In the genomic region with DNA sequence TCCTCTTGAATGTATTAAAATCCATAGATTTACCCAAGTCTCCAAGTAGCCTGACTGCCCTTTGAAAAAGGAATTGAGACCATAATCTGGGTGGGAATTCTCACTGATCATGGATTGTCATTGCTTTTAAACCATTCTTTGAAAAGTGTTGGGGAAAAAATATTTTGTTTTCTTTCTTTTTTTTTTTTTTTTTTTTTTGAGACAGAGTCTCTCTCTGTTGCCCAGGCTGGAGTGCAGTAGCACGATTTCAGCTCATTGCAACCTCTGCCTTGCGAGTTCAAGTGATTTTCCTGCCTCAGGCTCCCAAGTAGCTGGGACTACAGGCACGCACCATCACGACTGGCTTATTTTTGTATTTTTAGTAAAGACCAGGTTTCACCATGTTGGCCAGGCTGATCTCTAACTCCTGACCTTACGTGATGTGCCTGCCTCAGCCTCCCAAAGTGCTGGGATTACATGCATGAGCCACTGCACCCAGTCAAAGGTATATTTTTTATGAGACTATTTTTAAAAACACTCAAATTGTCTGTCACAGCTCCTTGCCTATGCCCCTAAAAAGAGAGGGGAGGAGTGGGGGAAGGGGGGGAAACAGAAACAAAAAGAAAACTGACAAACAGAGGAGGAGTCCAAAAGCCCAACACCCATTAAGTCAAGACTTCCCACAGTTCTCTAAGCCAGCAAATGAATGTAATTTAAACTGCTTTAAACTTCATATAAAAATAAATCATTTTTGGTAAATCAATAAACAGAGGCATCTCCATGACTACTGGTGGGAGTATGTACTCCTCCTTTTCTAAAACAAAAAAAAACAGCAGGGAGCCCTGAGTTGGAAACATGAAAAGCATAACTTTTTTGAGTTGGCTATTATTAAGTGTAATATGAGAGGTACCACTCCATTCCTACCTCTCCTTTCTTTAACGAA, we compare ENCODE assay signal across 12 cellular contexts.
A peak's percentile ranks its signal among the peaks of the same experiment; 100 is the strongest.
DNase-seq lines count a peak whose midpoint lies in the region; ATAC-seq, FAIRE-seq and TF ChIP-seq lines count a peak whose summit lies in the region.
"Had no signal": no experiment of that assay in that cellular context is flagged by ENCODE, and none has a peak within 500 bp of the region (broad histone marks: within the 10 kb centered on the region; RNA-seq: fewer than 3 reads in every experiment).

No MANE protein-coding gene starts in this region.

- FAIRE-seq in GM12878 (lab: Jason Lieb, UNC), result no peak
- FAIRE-seq: small intestine had no signal

- TF ChIP-seq EP300 in GM12878 (IDR thresholded peaks at IDR 0.05; ENCODE audit: borderline replicate concordance in 1 of 2, control insufficient read depth in 1 of 2, low read depth in 2 of 2, low read length in 2 of 2), result no peak
- no peak for TF ChIP-seq EP300 in esophagus muscularis mucosa (IDR thresholded peaks at IDR 0.05)

- no peak for TF ChIP-seq CTCF in GM12878 (IDR thresholded peaks at IDR 0.05 in 2 of 3, conservative IDR thresholded peaks at IDR 0.05 in 1 of 3; ENCODE audit: control insufficient read depth in 2 of 3, extremely low read depth in 1 of 3, insufficient read depth in 1 of 3, low read depth in 3 of 3, low read length in 3 of 3)
- no peak for TF ChIP-seq CTCF in smooth muscle cell (IDR thresholded peaks at IDR 0.05; ENCODE audit: borderline replicate concordance, insufficient read depth, poor library complexity, severe bottlenecking)
- no peak for TF ChIP-seq CTCF in left lung (IDR thresholded peaks at IDR 0.05)
- no peak for TF ChIP-seq CTCF in esophagus muscularis mucosa (IDR thresholded peaks at IDR 0.05)

- H3K27ac ChIP-seq in GM12878 (ENCODE audit: control insufficient read depth, insufficient read depth), result peak overlapping the region; percentile 93
- no peak overlapping the region for H3K27ac ChIP-seq in smooth muscle cell (ENCODE audit: low read depth)
- H3K27ac ChIP-seq in left lung, result no peak overlapping the region
- H3K27ac ChIP-seq in esophagus muscularis mucosa (replicated peaks in 1 of 4), result no peak overlapping the region

- H3K4me3 Mint-ChIP-seq in activated CD4-positive, alpha-beta T cell treated with anti-CD3 and anti-CD28 coated beads, Interleukin-2, amount 10 ng/mL, durations not matched to agents 24 days and 14 days, result peak overlapping the region; percentile 88

- H4K20me1 ChIP-seq in GM12878 (ENCODE audit: control insufficient read depth, insufficient read depth) (no peaks in the 10 kb centered on the region), smooth muscle cell (ENCODE audit: low read depth) (no peaks in the 10 kb centered on the region)

- SMC1A ChIA-PET in GM12878 (lab: Charles Lee; ENCODE audit: uncharacterized antibody, unreplicated experiment), result interaction anchor here (0.6 to 9.3 kb wide), 12 partner anchors 18 to 768 kb away, joined by 3 to 96 read pairs (median 6); a partner anchor contains a TSS

- no TSS peak for BruUV-seq in GM12878 (replicated peaks; lab: Mats Ljungman, UMichigan)

- H3K27me3 ChIP-seq in GM12878 (replicated peaks in 1 of 2; ENCODE audit: control insufficient read depth in 2 of 2, insufficient read depth in 2 of 2, low read length in 1 of 2) (no peaks in the 10 kb centered on the region), smooth muscle cell (ENCODE audit: low read depth) (no peaks in the 10 kb centered on the region), left lung (no peaks in the 10 kb centered on the region), esophagus muscularis mucosa (no peaks in the 10 kb centered on the region)

- peaks cover 34% of the 10 kb centered on the region for H3K79me2 ChIP-seq in GM12878 (ENCODE audit: control insufficient read depth, insufficient read depth, low read length)
- H3K79me2 ChIP-seq in smooth muscle cell (ENCODE audit: low read depth), result no peaks in the 10 kb centered on the region

- peak overlapping the region; percentile 74 for H3K9ac ChIP-seq in GM12878 (ENCODE audit: control insufficient read depth, insufficient read depth, low read length)
- no peak overlapping the region for H3K9ac ChIP-seq in smooth muscle cell (ENCODE audit: low read depth)

- no peak for ATAC-seq in GM12878
- ATAC-seq in left lung, result no peak

- POLR2A ChIA-PET in GM12878 (lab: Charles Lee), result interaction anchor here (0.6 to 2.7 kb wide), 6 partner anchors 11 to 765 kb away, joined by 3 to 19 read pairs (median 4); a partner anchor contains a TSS

- no peaks in the 10 kb centered on the region for H3K9me3 ChIP-seq in GM12878 (replicated peaks; ENCODE audit: control insufficient read depth, insufficient read depth, low read length)
- H3K9me3 ChIP-seq in smooth muscle cell (replicated peaks; ENCODE audit: low read depth), result no peaks in the 10 kb centered on the region
- H3K9me3 ChIP-seq in left lung, result no peaks in the 10 kb centered on the region
- H3K9me3 ChIP-seq in esophagus muscularis mucosa, result no peaks in the 10 kb centered on the region

- H3K36me3 Mint-ChIP-seq in activated CD4-positive, alpha-beta T cell treated with anti-CD3 and anti-CD28 coated beads, Interleukin-2, amount 10 ng/mL, durations not matched to agents 24 days and 14 days (ENCODE audit: low read depth), result peaks cover 3% of the 10 kb centered on the region
- H3K36me3 Mint-ChIP-seq: activated naive CD8-positive, alpha-beta T cell had no signal

- no peak for TF ChIP-seq RAD21 in GM12878 (IDR thresholded peaks at IDR 0.05; ENCODE audit: insufficient read depth, low read depth, low read length)

- peaks cover 8% of the 10 kb centered on the region for H3F3A ChIP-seq in smooth muscle cell (ENCODE audit: low read depth)

- H3K4me3 ChIP-seq in GM12878 (peak overlapping the region; percentile 72; the same call in 1 of the 2 replicates), smooth muscle cell (no peak overlapping the region), left lung (no peak overlapping the region), esophagus muscularis mucosa (no peak overlapping the region)

- H3K4me2 ChIP-seq in GM12878 (ENCODE audit: control insufficient read depth, insufficient read depth), result peak overlapping the region; percentile 94
- peak overlapping the region; percentile 83 for H3K4me2 ChIP-seq in smooth muscle cell

- no peaks in the 10 kb centered on the region for H3K27me3 Mint-ChIP-seq in activated CD4-positive, alpha-beta T cell treated with anti-CD3 and anti-CD28 coated beads, Interleukin-2, amount 10 ng/mL, durations not matched to agents 24 days and 14 days
- H3K27me3 Mint-ChIP-seq: activated naive CD8-positive, alpha-beta T cell had no signal

- no peaks in the 10 kb centered on the region for H3K9me3 Mint-ChIP-seq in activated CD4-positive, alpha-beta T cell treated with anti-CD3 and anti-CD28 coated beads, Interleukin-2, amount 10 ng/mL, durations not matched to agents 24 days and 14 days

- CTCF ChIA-PET in GM12878 (lab: Yijun Ruan, JAX), result interaction anchor here (0.6 to 4.2 kb wide), 16 partner anchors 11 to 768 kb away, joined by 3 to 46 read pairs (median 7); a partner anchor contains a TSS

- H3K4me1 ChIP-seq in GM12878 (ENCODE audit: control insufficient read depth, insufficient read depth, low read length) (peaks cover 16% of the 10 kb centered on the region), smooth muscle cell (ENCODE audit: low read depth) (peaks cover 3% of the 10 kb centered on the region), left lung (peaks cover 7 to 27% of the 10 kb centered on the region in 2 donors), esophagus muscularis mucosa (peaks cover 9 to 22% (median 21%) of the 10 kb centered on the region in 4 donors)

- H2AFZ ChIP-seq in GM12878 (ENCODE audit: control insufficient read depth, low read depth, low read length) (peak overlapping the region; percentile 39), smooth muscle cell (ENCODE audit: low read depth) (peak overlapping the region; percentile 99)

- H3K4me1 Mint-ChIP-seq in activated CD4-positive, alpha-beta T cell treated with anti-CD3 and anti-CD28 coated beads, Interleukin-2, amount 10 ng/mL, durations not matched to agents 24 days and 14 days, result peaks cover 38% of the 10 kb centered on the region

- H3K27ac Mint-ChIP-seq in activated CD4-positive, alpha-beta T cell treated with anti-CD3 and anti-CD28 coated beads, Interleukin-2, amount 10 ng/mL, durations not matched to agents 24 days and 14 days, result peak overlapping the region; percentile 84

- 52% methylated on average over 6 of the region's 6 CpGs for WGBS in GM12878 (ENCODE audit: insufficient coverage, insufficient replicate concordance, low lambda C conversion rate, missing lambda C conversion rate)
- WGBS in smooth muscle cell (ENCODE audit: low lambda C conversion rate), result 85% methylated on average over 6 of the region's 6 CpGs
- WGBS in esophagus muscularis mucosa, result 86% methylated on average over 6 of the region's 6 CpGs

- intact Hi-C loops in activated CD4-positive, alpha-beta T cell treated with anti-CD3 and anti-CD28 coated beads, Interleukin-2, amount 10 ng/mL, durations not matched to agents 24 days and 14 days (cut with micrococcal nuclease), result loop anchor here (1.0 kb wide), 1 partner anchor 30 kb away; no protein-coding TSS in a partner anchor
- intact Hi-C loops in GM12878 (cut with micrococcal nuclease; ENCODE audit: unreplicated experiment), result loop anchor here (2.0 kb wide), 2 partner anchors 29 to 521 kb away; no protein-coding TSS in a partner anchor
- intact Hi-C loops in left lung (cut with DNase I), result no loop called here
- intact Hi-C loops in esophagus muscularis mucosa (cut with DNase I), result loop anchor here (5.0 to 10.0 kb wide), 2 partner anchors 34 to 843 kb away; a partner anchor contains a TSS

- peak; percentile 71 for DNase-seq in activated CD4-positive, alpha-beta T cell treated with anti-CD3 and anti-CD28 coated beads, Interleukin-2, amount 10 ng/mL, durations not matched to agents 24 days and 14 days
- DNase-seq in activated CD4-positive, alpha-beta T cell treated with anti-CD3 and anti-CD28 coated beads, Interleukin-2, amount 50 U/mL, for 48 hours, result no peak
- DNase-seq in NAMALWA (ENCODE audit: low spot score) (peak; percentile 26), GM12878 (ENCODE audit: low read depth, low spot score) (no peak), smooth muscle cell (lab: John Stamatoyannopoulos, UW; ENCODE audit: unreplicated experiment) (no peak), left lung (no peak), H4 (ENCODE audit: low spot score) (no peak), esophagus muscularis mucosa (ENCODE audit: extremely low spot score) (no peak)
- DNase-seq: NCI-H2029, occipital lobe, small intestine had no signal

- no peak for TF ChIP-seq POLR2A in GM12878 (IDR thresholded peaks at IDR 0.05; ENCODE audit: low read depth, low read length)
- TF ChIP-seq POLR2A in esophagus muscularis mucosa (IDR thresholded peaks at IDR 0.05; ENCODE audit: low read depth), result no peak

- in situ Hi-C loops in GM12878 (cut with MboI), result no loop called here

- RAD21 ChIA-PET in GM12878 (lab: Charles Lee; ENCODE audit: unreplicated experiment), result interaction anchor here (0.6 to 3.0 kb wide), 20 partner anchors 12 to 1455 kb away, joined by 3 to 37 read pairs (median 3); a partner anchor contains a TSS

- peaks cover 3 to 4% of the 10 kb centered on the region in 2 experiments; a peak in 3 of 4 replicates for H3K36me3 ChIP-seq in GM12878 (ENCODE audit: control insufficient read depth in 2 of 2, insufficient read depth in 2 of 2, low read length in 1 of 2)
- H3K36me3 ChIP-seq in smooth muscle cell (ENCODE audit: low read depth), result no peaks in the 10 kb centered on the region
- no peaks in the 10 kb centered on the region for H3K36me3 ChIP-seq in left lung
- no peaks in the 10 kb centered on the region for H3K36me3 ChIP-seq in esophagus muscularis mucosa

TF ChIP-seq in GM12878, 131 proteins besides CTCF, POLR2A, EP300 and RAD21 (continues in another document):
- no peak for TF ChIP-seq ASH2L (IDR thresholded peaks at IDR 0.05; ENCODE audit: borderline replicate concordance, low read depth)

Comparison
In these comparisons a context has a peak if more than half of its experiments do, and no peak if none do; other contexts are left out.
1. DNase-seq: peak in activated CD4-positive, alpha-beta T cell treated with anti-CD3 and anti-CD28 coated beads, Interleukin-2, amount 10 ng/mL, durations not matched to agents 24 days and 14 days (single experiment) and NAMALWA (single experiment); none in activated CD4-positive, alpha-beta T cell treated with anti-CD3 and anti-CD28 coated beads, Interleukin-2, amount 50 U/mL, for 48 hours (0 of 2), GM12878 (single experiment), smooth muscle cell (single experiment), left lung (0 of 2), H4 (single experiment) and esophagus muscularis mucosa (single experiment).
2. intact Hi-C loops: an anchor here in activated CD4-positive, alpha-beta T cell treated with anti-CD3 and anti-CD28 coated beads, Interleukin-2, amount 10 ng/mL, durations not matched to agents 24 days and 14 days (1.0 kb wide), GM12878 (2.0 kb wide) and esophagus muscularis mucosa (5.0 to 10.0 kb wide); none called in left lung.